In the genomic region with DNA sequence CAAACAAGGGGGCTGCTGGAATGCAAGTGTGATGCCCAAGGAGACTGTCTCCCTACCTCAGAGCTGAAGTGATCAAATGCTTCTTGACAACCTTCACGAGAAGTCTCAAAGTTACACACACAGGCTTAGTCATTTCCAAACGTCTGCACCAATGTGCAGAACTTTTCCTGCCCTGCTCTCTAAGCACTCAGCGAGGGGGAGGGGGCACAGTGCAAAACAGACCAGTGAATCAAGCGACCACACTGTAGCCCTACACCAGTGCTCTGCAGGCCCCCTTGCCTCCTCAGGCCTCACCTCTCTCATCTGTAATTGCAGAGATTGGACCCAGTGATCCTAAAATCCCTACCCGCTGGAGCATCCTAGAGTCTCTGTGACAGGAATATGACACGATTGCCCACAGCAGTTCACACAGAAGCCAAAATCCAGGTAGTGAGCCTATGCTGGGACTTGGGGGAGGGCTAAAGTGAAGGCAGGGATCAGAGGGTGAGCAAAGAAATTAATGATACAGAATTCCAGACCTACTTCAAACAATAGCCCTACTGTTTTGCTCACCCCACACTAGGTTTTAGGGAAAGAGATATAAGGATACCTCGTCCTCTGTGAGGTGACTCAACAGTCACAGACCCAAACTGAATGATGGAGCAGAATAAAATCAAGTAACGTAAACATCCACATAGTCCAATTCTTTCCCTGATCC, we compare ENCODE assay signal across 10 cellular contexts. TPM values are rescaled to one million over a fixed set of nuclear protein-coding genes. Genes with fewer than 3 reads are reported as not detected.
DNase-seq lines count a peak whose midpoint lies in the region; ATAC-seq, FAIRE-seq and TF ChIP-seq lines count a peak whose summit lies in the region.
"Had no signal": no experiment of that assay in that cellular context is flagged by ENCODE, and none has a peak within 500 bp of the region (broad histone marks: within the 10 kb centered on the region; RNA-seq: fewer than 3 reads in every experiment).

No MANE protein-coding gene starts in this region.

- H3K27ac Mint-ChIP-seq in activated naive CD4-positive, alpha-beta T cell treated with anti-CD3 and anti-CD28 coated beads, Interleukin-2, amount 50 U/mL, for 72 hours = peak overlapping the region; percentile 37 to 66
- no peak overlapping the region for H3K27ac Mint-ChIP-seq in neural progenitor cell

- H3K9me3 Mint-ChIP-seq in activated naive CD4-positive, alpha-beta T cell treated with anti-CD3 and anti-CD28 coated beads, Interleukin-2, amount 50 U/mL, for 72 hours = no peaks in the 10 kb centered on the region
- peaks cover 3% of the 10 kb centered on the region for H3K9me3 Mint-ChIP-seq in neural progenitor cell

- POLR2A ChIA-PET in A549 (lab: Yijun Ruan, JAX) = no interaction called here

- no peak for TF ChIP-seq CTCF in A549 (IDR thresholded peaks at IDR 0.05)
- TF ChIP-seq CTCF in neural progenitor cell (IDR thresholded peaks at IDR 0.05) = no peak

- H3F3A ChIP-seq in neural progenitor cell (ENCODE audit: low read depth) = no peaks in the 10 kb centered on the region

- no peak for TF ChIP-seq EP300 in A549 (IDR thresholded peaks at IDR 0.05)

- H3K9me3 ChIP-seq in A549 = no peaks in the 10 kb centered on the region
- H3K9me3 ChIP-seq in mesodermal cell (ENCODE audit: control insufficient read depth, low read length) = no peaks in the 10 kb centered on the region
- no peaks in the 10 kb centered on the region for H3K9me3 ChIP-seq in neural progenitor cell (ENCODE audit: low read depth)

- CTCF ChIA-PET in A549 (lab: Yijun Ruan, JAX) = no interaction called here

- no peak for DNase-seq in A549 (ENCODE audit: low read depth in 1 of 2, low spot score in 1 of 2)
- DNase-seq in activated naive CD4-positive, alpha-beta T cell treated with anti-CD3 and anti-CD28 coated beads, Interleukin-2, amount 50 U/mL, for 72 hours (ENCODE audit: low spot score in 2 of 2) = peak in 1 of 2 donors; percentile 61
- DNase-seq in NCI-H2081 (lab: John Stamatoyannopoulos, UW) = no peak
- DNase-seq in neural progenitor cell (ENCODE audit: low spot score) = no peak
- no peak for DNase-seq in NCI-H2081 treated with DMSO at 0.1 percent for 48 hours (lab: John Stamatoyannopoulos, UW)
- no peak for DNase-seq in 8988T

- H3K4me1 ChIP-seq in A549 = peaks cover 20% of the 10 kb centered on the region
- H3K4me1 ChIP-seq in mesodermal cell (ENCODE audit: control insufficient read depth, insufficient read depth, low read length, poor library complexity, severe bottlenecking) = peaks cover 32% of the 10 kb centered on the region
- H3K4me1 ChIP-seq in neural progenitor cell = peaks cover 7% of the 10 kb centered on the region

- H3K27me3 Mint-ChIP-seq in neural progenitor cell (ENCODE audit: insufficient read depth, low read depth) = no peaks in the 10 kb centered on the region

- no peak overlapping the region for H3K9ac ChIP-seq in neural progenitor cell

- peak overlapping the region in 1 of 2 experiments; percentile 67; a peak in 3 of 6 replicates for H3K27ac ChIP-seq in A549
- peak overlapping the region; percentile 80 for H3K27ac ChIP-seq in mesodermal cell (ENCODE audit: low read depth, low read length, severe bottlenecking)
- no peak overlapping the region for H3K27ac ChIP-seq in neural progenitor cell

- H3K4me2 ChIP-seq in A549 (peak overlapping the region; percentile 38; the same call in 2 of the 3 replicates), neural progenitor cell (no peak overlapping the region)

- no peak overlapping the region for H3K4me3 ChIP-seq in A549
- no peak overlapping the region for H3K4me3 ChIP-seq in mesodermal cell (ENCODE audit: extremely low read depth, insufficient read depth, low read length, poor library complexity, severe bottlenecking)
- no peak overlapping the region for H3K4me3 ChIP-seq in neural progenitor cell

- H4K20me1 ChIP-seq in neural progenitor cell (ENCODE audit: low read depth) = no peaks in the 10 kb centered on the region

- TF ChIP-seq RAD21 in A549 (conservative IDR thresholded peaks at IDR 0.05 in 1 of 2, IDR thresholded peaks at IDR 0.05 in 1 of 2) = no peak

- no peaks in the 10 kb centered on the region for H3K27me3 ChIP-seq in neural progenitor cell

- H3K4me1 Mint-ChIP-seq in neural progenitor cell = peaks cover 23% of the 10 kb centered on the region

- no peak overlapping the region for H2AFZ ChIP-seq in neural progenitor cell (replicated peaks)

- peaks cover 6 to 11% of the 10 kb centered on the region in 2 donors for H3K36me3 Mint-ChIP-seq in activated naive CD4-positive, alpha-beta T cell treated with anti-CD3 and anti-CD28 coated beads, Interleukin-2, amount 50 U/mL, for 72 hours
- no peaks in the 10 kb centered on the region for H3K36me3 Mint-ChIP-seq in neural progenitor cell

- H3K79me2 ChIP-seq in neural progenitor cell (ENCODE audit: low read depth) = no peaks in the 10 kb centered on the region

- H3K36me3 ChIP-seq in mesodermal cell (ENCODE audit: control insufficient read depth, insufficient read depth, low read length) (no peaks in the 10 kb centered on the region), neural progenitor cell (no peaks in the 10 kb centered on the region)

- ATAC-seq in A549 = peak in 1 of 2 experiments; percentile 54; a peak in 3 of 6 replicates
- ATAC-seq in HG02852 (IDR thresholded peaks at IDR 0.05; ENCODE audit: unreplicated experiment) = peak; percentile 51
- peak; percentile 85 to 91 for ATAC-seq in activated naive CD4-positive, alpha-beta T cell treated with anti-CD3 and anti-CD28 coated beads, Interleukin-2, amount 50 U/mL, for 72 hours

- 51% methylated on average over 8 of the region's 8 CpGs for WGBS in A549 (ENCODE audit: missing lambda C conversion rate)
- WGBS in mesodermal cell (ENCODE audit: insufficient coverage in 2 of 2), 2 experiments = 74 to 80% methylated on average over 5 of the region's 8 CpGs

- no peak overlapping the region for H3K4me3 Mint-ChIP-seq in neural progenitor cell

- TF ChIP-seq POLR2A in A549 (IDR thresholded peaks at IDR 0.05; ENCODE audit: low read length) = no peak

- FAIRE-seq in A549 (lab: Jason Lieb, UNC) = no peak
- FAIRE-seq: G401.6, urothelium cell line had no signal

TF ChIP-seq in A549, 52 proteins besides CTCF, POLR2A, EP300 and RAD21 (continues in another document):
- TF ChIP-seq, protein P1, sequence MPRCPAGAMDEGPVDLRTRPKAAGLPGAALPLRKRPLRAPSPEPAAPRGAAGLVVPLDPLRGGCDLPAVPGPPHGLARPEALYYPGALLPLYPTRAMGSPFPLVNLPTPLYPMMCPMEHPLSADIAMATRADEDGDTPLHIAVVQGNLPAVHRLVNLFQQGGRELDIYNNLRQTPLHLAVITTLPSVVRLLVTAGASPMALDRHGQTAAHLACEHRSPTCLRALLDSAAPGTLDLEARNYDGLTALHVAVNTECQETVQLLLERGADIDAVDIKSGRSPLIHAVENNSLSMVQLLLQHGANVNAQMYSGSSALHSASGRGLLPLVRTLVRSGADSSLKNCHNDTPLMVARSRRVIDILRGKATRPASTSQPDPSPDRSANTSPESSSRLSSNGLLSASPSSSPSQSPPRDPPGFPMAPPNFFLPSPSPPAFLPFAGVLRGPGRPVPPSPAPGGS (IDR thresholded peaks at IDR 0.05) = no peak
- TF ChIP-seq JUNB (IDR thresholded peaks at IDR 0.05) = no peak
- TF ChIP-seq PBX3 (IDR thresholded peaks at IDR 0.05) = no peak
- no peak for TF ChIP-seq PHF8 (IDR thresholded peaks at IDR 0.05; ENCODE audit: borderline replicate concordance, low read depth)
- TF ChIP-seq, protein P2, sequence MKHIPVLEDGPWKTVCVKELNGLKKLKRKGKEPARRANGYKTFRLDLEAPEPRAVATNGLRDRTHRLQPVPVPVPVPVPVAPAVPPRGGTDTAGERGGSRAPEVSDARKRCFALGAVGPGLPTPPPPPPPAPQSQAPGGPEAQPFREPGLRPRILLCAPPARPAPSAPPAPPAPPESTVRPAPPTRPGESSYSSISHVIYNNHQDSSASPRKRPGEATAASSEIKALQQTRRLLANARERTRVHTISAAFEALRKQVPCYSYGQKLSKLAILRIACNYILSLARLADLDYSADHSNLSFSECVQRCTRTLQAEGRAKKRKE (CRISPR knock-in tag; IDR thresholded peaks at IDR 0.05; ENCODE audit: low read depth) = no peak
- no peak for TF ChIP-seq ZFP36 (IDR thresholded peaks at IDR 0.05; ENCODE audit: borderline replicate concordance, partially characterized antibody)
- no peak for TF ChIP-seq NPAS2 (CRISPR knock-in tag; IDR thresholded peaks at IDR 0.05; ENCODE audit: borderline replicate concordance)

RNA-seq across cellular contexts. Expression of gene ATXN1, which starts 56.4 kb away (rescaled TPM):
- 8.3 and 10.5 TPM in 2 replicates for polyA plus RNA-seq in A549 (2011; rRNA removed)
- polyA plus RNA-seq in A549 (2012; cell fraction: cytosol; rRNA removed) = 1.9 and 3.4 TPM in 2 replicates
- 4.3 and 4.5 TPM in 2 replicates for polyA plus RNA-seq in A549 (2012; cell fraction: nucleus; rRNA removed)
- 2.2 to 3.1 TPM (median 2.9 TPM) in 3 replicates for polyA plus RNA-seq in A549 (2017; fragmentation: RNase III; extraction: RNeasy Plus Mini Kit Qiagen cat#74134 plus additional on column Dnase treatment)
- polyA minus RNA-seq in A549 (2011; rRNA and poly(A)+ RNA removed) = 22.8 and 27.3 TPM in 2 replicates
- 10 to 100 TPM; 21.6 to 25.4 TPM for total RNA-seq in activated naive CD4-positive, alpha-beta T cell treated with anti-CD3 and anti-CD28 coated beads, Interleukin-2, amount 50 U/mL, for 72 hours
- 8.0 TPM for polyA plus RNA-seq in mesodermal cell (2013, experiment 1 of 2)
- polyA plus RNA-seq in mesodermal cell (2013, experiment 2 of 2) = 7.1 TPM
- total RNA-seq in neural progenitor cell (ENCODE audit: low replicate concordance) = 2.8 and 3.6 TPM in 2 replicates
